Comparison of ENCODE assay signal across 1 cellular context in genomic region chr5:35324201-35324600, GRCh38.
TF ChIP-seq lines count a peak whose summit lies in the region.

No MANE protein-coding gene starts in this region.

TF ChIP-seq in H1, 55 proteins besides CTCF, POLR2A, EP300 and RAD21:
- TF ChIP-seq CREB1 (IDR thresholded peaks at IDR 0.05) (no peak), CTBP2 (IDR thresholded peaks at IDR 0.05; ENCODE audit: borderline replicate concordance, insufficient read depth, insufficient read length, low read length) (no peak), HDAC6 (IDR thresholded peaks at IDR 0.05; ENCODE audit: low read depth, low read length) (no peak), PHF8 (conservative IDR thresholded peaks at IDR 0.05; ENCODE audit: low read depth, low read length) (no peak), BRCA1 (IDR thresholded peaks at IDR 0.05; ENCODE audit: low read depth, low read length) (no peak), BCL11A (IDR thresholded peaks at IDR 0.05; ENCODE audit: low read depth in 2 of 2, low read length in 2 of 2) (no peak), SIN3A (conservative IDR thresholded peaks at IDR 0.05 in 1 of 2, IDR thresholded peaks at IDR 0.05 in 1 of 2; ENCODE audit: low read depth in 1 of 2, low read length in 2 of 2) (no peak), RNF2 (IDR thresholded peaks at IDR 0.05; ENCODE audit: borderline replicate concordance, low read depth, low read length, missing control alignments, poor library complexity, severe bottlenecking) (no peak), TAF1 (IDR thresholded peaks at IDR 0.05; ENCODE audit: low read depth, low read length) (no peak), CHD7 (IDR thresholded peaks at IDR 0.05; ENCODE audit: insufficient replicate concordance, low read length) (no peak)
- TF ChIP-seq, protein P1, sequence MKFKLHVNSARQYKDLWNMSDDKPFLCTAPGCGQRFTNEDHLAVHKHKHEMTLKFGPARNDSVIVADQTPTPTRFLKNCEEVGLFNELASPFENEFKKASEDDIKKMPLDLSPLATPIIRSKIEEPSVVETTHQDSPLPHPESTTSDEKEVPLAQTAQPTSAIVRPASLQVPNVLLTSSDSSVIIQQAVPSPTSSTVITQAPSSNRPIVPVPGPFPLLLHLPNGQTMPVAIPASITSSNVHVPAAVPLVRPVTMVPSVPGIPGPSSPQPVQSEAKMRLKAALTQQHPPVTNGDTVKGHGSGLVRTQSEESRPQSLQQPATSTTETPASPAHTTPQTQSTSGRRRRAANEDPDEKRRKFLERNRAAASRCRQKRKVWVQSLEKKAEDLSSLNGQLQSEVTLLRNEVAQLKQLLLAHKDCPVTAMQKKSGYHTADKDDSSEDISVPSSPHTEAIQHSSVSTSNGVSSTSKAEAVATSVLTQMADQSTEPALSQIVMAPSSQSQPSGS (IDR thresholded peaks at IDR 0.05; ENCODE audit: low read length), result no peak
